In the genomic region with DNA sequence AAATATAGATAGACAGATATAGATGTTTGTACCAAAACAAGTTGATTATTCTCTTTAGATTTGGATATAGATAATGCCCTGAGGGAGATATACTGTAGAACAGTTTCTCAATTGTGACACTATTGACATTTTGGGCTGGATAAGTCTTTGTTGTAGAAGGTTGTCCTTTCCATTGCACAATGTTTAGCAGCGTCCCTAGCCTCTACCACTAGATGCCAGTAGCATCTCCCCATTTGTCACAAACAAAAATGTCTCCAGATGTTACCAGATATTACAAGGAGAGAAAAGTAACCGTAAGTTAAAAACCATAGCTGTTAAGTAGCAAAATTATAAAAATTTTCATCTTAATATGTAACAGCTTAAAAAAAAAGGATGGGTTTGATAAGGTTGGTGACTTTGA, we compare ENCODE assay signal across 10 cellular contexts.
DNase-seq lines count a peak whose midpoint lies in the region; ATAC-seq and TF ChIP-seq lines count a peak whose summit lies in the region.
"Had no signal": no experiment of that assay in that cellular context is flagged by ENCODE, and none has a peak within 500 bp of the region (broad histone marks: within the 10 kb centered on the region; RNA-seq: fewer than 3 reads in every experiment).

No MANE protein-coding gene starts in this region.

- H3K9me3 ChIP-seq in GM23248 (ENCODE audit: low read depth): no peaks in the 10 kb centered on the region
- H3K9me3 ChIP-seq: psoas muscle had no signal

- no peaks in the 10 kb centered on the region for H4K20me1 ChIP-seq in GM23248 (ENCODE audit: insufficient read depth)

- H3K9ac ChIP-seq in GM23248: no peak overlapping the region

- H2AFZ ChIP-seq in GM23248: no peak overlapping the region

- WGBS in GM23248 (ENCODE audit: low coverage in 1 of 2, low lambda C conversion rate in 2 of 2, missing lambda C conversion rate in 2 of 2), 2 experiments: 2 to 7% methylated on average over 2 of the region's 2 CpGs

- no peak overlapping the region for H3K4me3 ChIP-seq in GM23248
- H3K4me3 ChIP-seq in epithelial cell of proximal tubule (ENCODE audit: low read depth, low read length): no peak overlapping the region
- H3K4me3 ChIP-seq in retinal pigment epithelial cell (ENCODE audit: low read length): no peak overlapping the region
- H3K4me3 ChIP-seq: psoas muscle had no signal

- no peaks in the 10 kb centered on the region for H3K27me3 ChIP-seq in GM23248 (replicated peaks; ENCODE audit: insufficient read depth)

- H3F3A ChIP-seq in GM23248 (ENCODE audit: insufficient read depth): no peaks in the 10 kb centered on the region

- H3K27ac ChIP-seq in GM23248: no peak overlapping the region
- H3K27ac ChIP-seq: psoas muscle had no signal

- H3K9me2 ChIP-seq in GM23248 (ENCODE audit: insufficient read depth): no peaks in the 10 kb centered on the region

- TF ChIP-seq CTCF in epithelial cell of proximal tubule (conservative IDR thresholded peaks at IDR 0.05; ENCODE audit: low read depth, low read length) (peak; percentile 54), retinal pigment epithelial cell (conservative IDR thresholded peaks at IDR 0.05; ENCODE audit: low read depth, low read length) (peak; percentile 60)

- no peak overlapping the region for H3K4me2 ChIP-seq in GM23248 (ENCODE audit: unreplicated experiment)

- no peak for ATAC-seq in HG02642 (IDR thresholded peaks at IDR 0.05; ENCODE audit: poor library complexity, unreplicated experiment)
- ATAC-seq in HG03108 (IDR thresholded peaks at IDR 0.05; ENCODE audit: unreplicated experiment): no peak
- ATAC-seq: psoas muscle had no signal

- H3K79me2 ChIP-seq in GM23248 (ENCODE audit: insufficient read depth): no peaks in the 10 kb centered on the region

- in situ Hi-C loops in GM23248 (cut with MboI): no loop called here

- DNase-seq in GM23248 (peak; percentile 71), OCI-M1 (lab: John Stamatoyannopoulos, UW) (peak; percentile 61), epithelial cell of proximal tubule (ENCODE audit: low read depth) (no peak), retinal pigment epithelial cell (ENCODE audit: low read depth) (no peak)
- no peak for DNase-seq in activated CD4-positive, CD25-positive, alpha-beta regulatory T cell (lab: John Stamatoyannopoulos, UW)
- DNase-seq: activated CD4-positive, alpha-beta T cell treated with anti-CD3 and anti-CD28 coated beads, Interleukin-2, amount 10 ng/mL, durations not matched to agents 7 days and 5 days; anterior cingulate cortex; psoas muscle had no signal

- H3K36me3 ChIP-seq in GM23248 (ENCODE audit: low read depth): no peaks in the 10 kb centered on the region

- H3K4me1 ChIP-seq in GM23248 (ENCODE audit: insufficient read depth): peaks cover 3% of the 10 kb centered on the region; the same call in 1 of the 2 replicates
- H3K4me1 ChIP-seq: psoas muscle had no signal

Comparison
In these comparisons a context has a peak if more than half of its experiments do, and no peak if none do; other contexts are left out.
1. DNase-seq: peak in GM23248 (single experiment) and OCI-M1 (single experiment); none in epithelial cell of proximal tubule (single experiment), retinal pigment epithelial cell (single experiment) and activated CD4-positive, CD25-positive, alpha-beta regulatory T cell (0 of 4).